ENCODE assay signal across 20 cellular contexts in the genomic region with DNA sequence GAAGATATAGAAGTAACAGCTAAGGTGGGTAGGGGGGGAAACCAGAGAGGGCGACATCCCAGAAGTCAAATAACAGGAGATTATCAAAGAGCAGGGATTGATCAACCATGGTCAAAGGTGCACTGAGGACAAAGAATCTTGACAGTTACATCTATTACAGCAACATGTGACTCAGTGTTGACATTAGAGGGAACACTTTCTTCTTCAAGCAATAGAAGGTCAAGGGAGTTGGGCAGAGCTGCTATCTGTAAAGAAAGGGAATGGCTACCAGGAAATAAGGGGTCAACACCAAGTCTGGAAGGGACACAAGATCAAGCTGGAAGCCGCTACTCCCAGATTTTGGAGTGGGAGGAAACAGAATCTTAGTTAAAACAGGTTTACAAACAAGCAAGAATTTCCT.
DNase-seq lines count a peak whose midpoint lies in the region; ATAC-seq and TF ChIP-seq lines count a peak whose summit lies in the region.
"Had no signal": no experiment of that assay in that cellular context is flagged by ENCODE, and none has a peak within 500 bp of the region (broad histone marks: within the 10 kb centered on the region; RNA-seq: fewer than 3 reads in every experiment).

No MANE protein-coding gene starts in this region.

- H3K36me3 ChIP-seq in body of pancreas (replicated peaks in 1 of 2; ENCODE audit: insufficient read depth in 1 of 2, low read depth in 2 of 2), result no peaks in the 10 kb centered on the region
- no peaks in the 10 kb centered on the region for H3K36me3 ChIP-seq in H7 (replicated peaks; ENCODE audit: control insufficient read depth, insufficient read depth, low read length)
- H3K36me3 ChIP-seq: BLaER1 had no signal

- H3K9me3 ChIP-seq in body of pancreas, result no peaks in the 10 kb centered on the region
- H3K9me3 ChIP-seq: Caco-2 had no signal

- WGBS in body of pancreas, 2 donors, result 30 to 31% methylated on average over 2 of the region's 2 CpGs

- intact Hi-C loops in body of pancreas (cut with DNase I) (no loop called here), left colon (cut with DNase I, micrococcal nuclease) (no loop called here)

- no peak for DNase-seq in body of pancreas
- no peak for DNase-seq in left colon
- peak; percentile 37 for DNase-seq in renal cortical epithelial cell (ENCODE audit: low read depth)
- no peak for DNase-seq in H7
- no peak for DNase-seq in caudate nucleus (lab: John Stamatoyannopoulos, UW)
- DNase-seq: 8988T; Caco-2; CD4-positive, CD25-positive, alpha-beta regulatory T cell; CD8-positive, alpha-beta memory T cell; DND-41; EL; GM23248; HCEC 1CT; IMR-90 had no signal

- H3K27ac ChIP-seq in C4-2B (peak overlapping the region; percentile 49; the same call in 1 of the 2 replicates), body of pancreas (no peak overlapping the region), caudate nucleus (ENCODE audit: low read depth, low read length) (no peak overlapping the region)
- H3K27ac ChIP-seq: BLaER1, GM23248, HL-60 had no signal

- no peak for TF ChIP-seq POLR2A in body of pancreas (IDR thresholded peaks at IDR 0.05)

- no peak for TF ChIP-seq CTCF in C4-2B (conservative IDR thresholded peaks at IDR 0.05)
- TF ChIP-seq CTCF in body of pancreas (IDR thresholded peaks at IDR 0.05), result no peak

- peaks cover 5% of the 10 kb centered on the region for H3K4me1 ChIP-seq in body of pancreas
- H3K4me1 ChIP-seq: BLaER1, Caco-2 had no signal

- H3K4me3 ChIP-seq in body of pancreas (no peak overlapping the region), H7 (ENCODE audit: insufficient read depth, low read depth, low read length) (no peak overlapping the region)
- H3K4me3 ChIP-seq: BLaER1, GM12878, GM23248, K562 had no signal

- H3K27me3 ChIP-seq in body of pancreas (no peaks in the 10 kb centered on the region), H7 (ENCODE audit: control insufficient read depth, insufficient read depth, low read length) (no peaks in the 10 kb centered on the region)
- H3K27me3 ChIP-seq: BLaER1 had no signal

- ATAC-seq in body of pancreas (peak; percentile 56), left colon (peak; percentile 44), GM19328 (IDR thresholded peaks at IDR 0.05; ENCODE audit: unreplicated experiment) (no peak)
- ATAC-seq: GM12878, K562 had no signal
